8 cellular contexts compared by ENCODE assay signal in the genomic region with DNA sequence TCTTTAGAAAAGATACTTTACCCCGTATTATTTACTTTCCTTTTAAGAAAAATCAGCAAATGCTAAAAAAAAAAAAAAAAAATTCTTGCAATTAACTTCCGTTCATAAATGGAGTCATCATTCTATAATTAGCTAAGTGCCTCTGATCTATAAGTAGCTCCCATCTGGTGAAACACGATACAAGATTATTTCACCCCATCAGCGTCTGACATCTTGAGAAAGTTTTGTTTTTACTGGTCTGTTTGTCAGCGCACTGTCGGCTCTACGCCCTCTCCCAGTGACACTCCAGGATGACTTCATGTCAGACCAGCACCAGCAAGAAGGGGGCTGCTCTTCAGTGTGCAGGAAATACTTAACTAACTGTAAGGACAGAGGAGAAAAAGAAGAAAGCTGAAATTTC.
A peak's percentile ranks its signal among the peaks of the same experiment; 100 is the strongest.
DNase-seq lines count a peak whose midpoint lies in the region; ATAC-seq and TF ChIP-seq lines count a peak whose summit lies in the region.

No MANE protein-coding gene starts in this region.

- no peaks in the 10 kb centered on the region for H3K9me3 ChIP-seq in fibroblast of lung (ENCODE audit: control insufficient read depth, insufficient read depth, low read depth, low read length)
- no peaks in the 10 kb centered on the region for H3K9me3 ChIP-seq in BE2C

- no peak overlapping the region for H2AFZ ChIP-seq in fibroblast of lung (ENCODE audit: low read length)

- peaks cover 26% of the 10 kb centered on the region for H3K4me1 ChIP-seq in fibroblast of lung (ENCODE audit: control insufficient read depth, extremely low read depth, insufficient read depth, low read length)
- no peaks in the 10 kb centered on the region; the same call in 1 of the 2 replicates for H3K4me1 ChIP-seq in BE2C

- H3K79me2 ChIP-seq in fibroblast of lung (ENCODE audit: control insufficient read depth, insufficient read depth, low read length): peaks cover 13% of the 10 kb centered on the region

- H3K27me3 ChIP-seq in fibroblast of lung (ENCODE audit: control insufficient read depth, insufficient read depth, low read length) (no peaks in the 10 kb centered on the region), BE2C (no peaks in the 10 kb centered on the region)

- peak overlapping the region; percentile 48 for H3K4me2 ChIP-seq in fibroblast of lung (ENCODE audit: extremely low read depth, insufficient read depth, low read length)

- peaks cover 3% of the 10 kb centered on the region for H3K36me3 ChIP-seq in fibroblast of lung (ENCODE audit: control insufficient read depth, insufficient read depth, low read length)
- H3K36me3 ChIP-seq in BE2C: peaks cover 78% of the 10 kb centered on the region

- TF ChIP-seq CTCF in fibroblast of lung (conservative IDR thresholded peaks at IDR 0.05 in 1 of 2, IDR thresholded peaks at IDR 0.05 in 1 of 2; ENCODE audit: low read depth in 1 of 2, low read length in 2 of 2) (no peak), BE2C (IDR thresholded peaks at IDR 0.05; ENCODE audit: low read depth, low read length) (no peak)

- ATAC-seq in GM21526 (IDR thresholded peaks at IDR 0.05; ENCODE audit: low FRiP score, unreplicated experiment) (peak; percentile 88), SK-N-SH treated with all-trans-retinoic acid at 6 μM for 48 hours (peak; percentile 62), left colon (no peak)

- intact Hi-C loops in left colon (cut with DNase I, micrococcal nuclease) (no loop called here), posterior vena cava (cut with DNase I) (no loop called here)

- H3K9ac ChIP-seq in fibroblast of lung (ENCODE audit: insufficient read depth, low read length): peak overlapping the region; percentile 33

- DNase-seq in fibroblast of lung (ENCODE audit: low read depth in 2 of 2) (peak; percentile 92 to 95), left colon (no peak), epidermal melanocyte (ENCODE audit: insufficient read length, low spot score) (no peak), BE2C (no peak), posterior vena cava (ENCODE audit: low spot score) (no peak)
- peak; percentile 22 for DNase-seq in stimulated activated CD8-positive, alpha-beta memory T cell treated with anti-CD3 and anti-CD28 coated beads, Interleukin-12 subunit alpha, Interleukin-12 subunit beta, amount 100 ng/mL, for 24 hours (ENCODE audit: extremely low read depth)

- H4K20me1 ChIP-seq in fibroblast of lung (ENCODE audit: control insufficient read depth, extremely low read depth, insufficient read depth, low read length): no peaks in the 10 kb centered on the region

- H3K4me3 ChIP-seq in fibroblast of lung (replicated peaks in 1 of 4; ENCODE audit: control extremely low read depth in 1 of 4, insufficient read depth in 1 of 4, low read depth in 3 of 4, low read length in 4 of 4) (no peak overlapping the region), BE2C (ENCODE audit: low read depth, low read length) (no peak overlapping the region)

- peak overlapping the region; percentile 86 for H3K27ac ChIP-seq in fibroblast of lung (ENCODE audit: insufficient read depth, low read length)

TF ChIP-seq in SK-N-SH treated with all-trans-retinoic acid at 6 μM for 48 hours, 23 proteins besides CTCF, POLR2A, EP300 and RAD21:
- peak; percentile 41; the same call in 1 of the 2 replicates for TF ChIP-seq ISL1 (CRISPR knock-in tag; IDR thresholded peaks at IDR 0.05)
- TF ChIP-seq, protein P1, sequence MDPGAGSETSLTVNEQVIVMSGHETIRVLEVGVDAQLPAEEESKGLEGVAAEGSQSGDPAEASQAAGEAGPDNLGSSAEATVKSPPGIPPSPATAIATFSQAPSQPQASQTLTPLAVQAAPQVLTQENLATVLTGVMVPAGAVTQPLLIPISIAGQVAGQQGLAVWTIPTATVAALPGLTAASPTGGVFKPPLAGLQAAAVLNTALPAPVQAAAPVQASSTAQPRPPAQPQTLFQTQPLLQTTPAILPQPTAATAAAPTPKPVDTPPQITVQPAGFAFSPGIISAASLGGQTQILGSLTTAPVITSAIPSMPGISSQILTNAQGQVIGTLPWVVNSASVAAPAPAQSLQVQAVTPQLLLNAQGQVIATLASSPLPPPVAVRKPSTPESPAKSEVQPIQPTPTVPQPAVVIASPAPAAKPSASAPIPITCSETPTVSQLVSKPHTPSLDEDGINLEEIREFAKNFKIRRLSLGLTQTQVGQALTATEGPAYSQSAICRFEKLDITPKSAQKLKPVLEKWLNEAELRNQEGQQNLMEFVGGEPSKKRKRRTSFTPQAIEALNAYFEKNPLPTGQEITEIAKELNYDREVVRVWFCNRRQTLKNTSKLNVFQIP (CRISPR knock-in tag; IDR thresholded peaks at IDR 0.05; ENCODE audit: borderline replicate concordance, low read depth): no peak
- TF ChIP-seq CSRNP3 (CRISPR knock-in tag; IDR thresholded peaks at IDR 0.05): no peak
TF ChIP-seq in SK-N-SH treated with all-trans-retinoic acid at 6 μM for 48 hours: peak in this region for 1.

Comparison
In these comparisons a context has a peak if more than half of its experiments do, and no peak if none do; other contexts are left out.
1. DNase-seq: peak in fibroblast of lung (2 of 2) and stimulated activated CD8-positive, alpha-beta memory T cell treated with anti-CD3 and anti-CD28 coated beads, Interleukin-12 subunit alpha, Interleukin-12 subunit beta, amount 100 ng/mL, for 24 hours (single experiment); none in left colon (0 of 2), epidermal melanocyte (single experiment), BE2C (single experiment) and posterior vena cava (single experiment).